Comparison of ENCODE assay signal across 8 cellular contexts in the genomic region with DNA sequence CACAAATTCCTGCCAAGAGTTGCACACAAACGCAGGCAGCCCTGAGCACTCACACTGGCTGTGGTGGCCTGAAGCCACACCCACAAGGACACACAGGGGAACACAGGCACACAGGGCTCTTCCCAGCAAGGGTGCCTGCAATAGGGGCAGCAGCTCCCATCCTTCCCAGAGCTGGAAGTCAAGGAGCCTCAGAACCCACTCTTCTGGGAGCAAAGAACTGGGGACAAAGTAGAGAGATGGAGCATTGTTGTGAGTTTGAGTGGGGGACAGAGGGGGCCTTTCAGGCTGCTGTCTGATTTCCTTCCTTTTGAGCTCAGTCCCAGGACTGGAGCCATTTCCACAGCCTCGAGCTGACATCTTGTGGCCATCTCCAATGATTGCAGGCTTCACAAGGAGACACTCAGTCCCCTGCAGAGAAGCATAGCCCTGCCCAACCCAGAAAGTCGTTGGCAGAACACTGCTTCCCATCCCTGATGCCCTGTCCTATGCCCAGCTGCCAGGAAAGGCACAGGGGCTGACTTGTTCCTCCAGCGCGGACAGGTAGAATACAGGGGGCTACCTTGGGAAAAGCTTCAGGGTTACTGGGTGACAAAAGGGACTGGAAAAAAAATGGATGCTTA. TPM values are rescaled to one million over a fixed set of nuclear protein-coding genes. Genes with fewer than 3 reads are reported as not detected.
DNase-seq lines count a peak whose midpoint lies in the region; ATAC-seq and TF ChIP-seq lines count a peak whose summit lies in the region.

No MANE protein-coding gene starts in this region.

- H3K27me3 ChIP-seq in transverse colon, result peaks cover 14% of the 10 kb centered on the region

- DNase-seq in activated CD4-positive, alpha-beta T cell treated with anti-CD3 and anti-CD28 coated beads, Interleukin-2, amount 10 ng/mL, durations not matched to agents 7 days and 5 days, result peak; percentile 46
- no peak for DNase-seq in activated CD4-positive, alpha-beta T cell treated with anti-CD3 and anti-CD28 coated beads for 4 hours
- DNase-seq in LNCaP clone FGC (ENCODE audit: low read depth) (peak; percentile 6), ecto neural progenitor cell (ENCODE audit: low spot score) (peak; percentile 87), memory B cell (ENCODE audit: low spot score in 2 of 2) (no peak), transverse colon (peak; percentile 65)

- H3K4me3 Mint-ChIP-seq in activated CD4-positive, alpha-beta T cell treated with anti-CD3 and anti-CD28 coated beads, Interleukin-2, amount 10 ng/mL, durations not matched to agents 7 days and 5 days, result no peak overlapping the region
- no peak overlapping the region for H3K4me3 Mint-ChIP-seq in memory B cell

- CTCF ChIA-PET in activated CD4-positive, alpha-beta T cell treated with anti-CD3 and anti-CD28 coated beads, Interleukin-2, amount 10 ng/mL, durations not matched to agents 7 days and 5 days (lab: Charles Lee), result interaction anchor here (0.9 to 1.6 kb wide), 4 partner anchors 18 to 318 kb away, joined by 3 to 4 read pairs (median 3); no protein-coding TSS in a partner anchor

- H3K4me3 ChIP-seq in LNCaP clone FGC (ENCODE audit: low read depth, low read length), result no peak overlapping the region
- no peak overlapping the region for H3K4me3 ChIP-seq in transverse colon

- whole genome bisulfite sequencing in transverse colon (ENCODE audit: low coverage in 1 of 2), 2 donors, result 8 to 9% methylated on average over 2 to 5 of the region's 5 CpGs

- no peak for TF ChIP-seq POLR2A in transverse colon (IDR thresholded peaks at IDR 0.05)

- no peaks in the 10 kb centered on the region for H3K9me3 Mint-ChIP-seq in activated CD4-positive, alpha-beta T cell treated with anti-CD3 and anti-CD28 coated beads, Interleukin-2, amount 10 ng/mL, durations not matched to agents 7 days and 5 days
- H3K9me3 Mint-ChIP-seq in memory B cell, result no peaks in the 10 kb centered on the region

- no peaks in the 10 kb centered on the region for H3K36me3 ChIP-seq in transverse colon

- in situ Hi-C loops in transverse colon (cut with MboI; ENCODE audit: low pct_ligation_motif_present in 1 of 4, low pct_unique_long_range_greater_than_20kb in 1 of 4, low sequenced_read_pairs in 3 of 4), result loop anchor here in 2 of 4 donors (10.0 kb wide), 1 partner anchor 314 kb away; no protein-coding TSS in a partner anchor

- H3K4me1 Mint-ChIP-seq in activated CD4-positive, alpha-beta T cell treated with anti-CD3 and anti-CD28 coated beads, Interleukin-2, amount 10 ng/mL, durations not matched to agents 7 days and 5 days, result no peaks in the 10 kb centered on the region
- no peaks in the 10 kb centered on the region for H3K4me1 Mint-ChIP-seq in memory B cell

- H3K9me3 ChIP-seq in transverse colon, result no peaks in the 10 kb centered on the region

- peak; percentile 73 for TF ChIP-seq CTCF in LNCaP clone FGC (IDR thresholded peaks at IDR 0.05; ENCODE audit: control insufficient read depth, extremely low read depth, insufficient read depth)
- TF ChIP-seq CTCF in transverse colon (IDR thresholded peaks at IDR 0.05), result peak; percentile 52 to 74 (median 62)

- ATAC-seq in SK-N-SH treated with all-trans-retinoic acid at 6 μM for 48 hours, result peak; percentile 98
- peak; percentile 72 for ATAC-seq in memory B cell (ENCODE audit: low read depth)
- no peak for ATAC-seq in HG02852 (IDR thresholded peaks at IDR 0.05; ENCODE audit: unreplicated experiment)

- H3K36me3 Mint-ChIP-seq in activated CD4-positive, alpha-beta T cell treated with anti-CD3 and anti-CD28 coated beads, Interleukin-2, amount 10 ng/mL, durations not matched to agents 7 days and 5 days (ENCODE audit: low read depth), result no peaks in the 10 kb centered on the region
- no peaks in the 10 kb centered on the region for H3K36me3 Mint-ChIP-seq in memory B cell

- intact Hi-C loops in transverse colon (cut with DNase I; ENCODE audit: low total_unique reads), result no loop called here

- peaks cover 0 to 17% (median 6%) of the 10 kb centered on the region in 4 donors for H3K4me1 ChIP-seq in transverse colon

- POLR2A ChIA-PET in activated CD4-positive, alpha-beta T cell treated with anti-CD3 and anti-CD28 coated beads, Interleukin-2, amount 10 ng/mL, durations not matched to agents 7 days and 5 days (lab: Charles Lee), result no interaction called here

- no peak overlapping the region for H3K27ac ChIP-seq in transverse colon

- no peak overlapping the region for H3K27ac Mint-ChIP-seq in activated CD4-positive, alpha-beta T cell treated with anti-CD3 and anti-CD28 coated beads, Interleukin-2, amount 10 ng/mL, durations not matched to agents 7 days and 5 days
- no peak overlapping the region for H3K27ac Mint-ChIP-seq in memory B cell

- no peak for TF ChIP-seq EP300 in transverse colon (IDR thresholded peaks at IDR 0.05; ENCODE audit: low read depth)

- H3K27me3 Mint-ChIP-seq in activated CD4-positive, alpha-beta T cell treated with anti-CD3 and anti-CD28 coated beads, Interleukin-2, amount 10 ng/mL, durations not matched to agents 7 days and 5 days, result no peaks in the 10 kb centered on the region
- peaks cover 16% of the 10 kb centered on the region for H3K27me3 Mint-ChIP-seq in memory B cell

TF ChIP-seq in SK-N-SH treated with all-trans-retinoic acid at 6 μM for 48 hours, 23 proteins besides CTCF, POLR2A, EP300 and RAD21 (continues in another document):
- TF ChIP-seq ZFP3 (CRISPR knock-in tag; IDR thresholded peaks at IDR 0.05) (no peak), CSDC2 (CRISPR knock-in tag; IDR thresholded peaks at IDR 0.05) (no peak), TOX (CRISPR knock-in tag; IDR thresholded peaks at IDR 0.05; ENCODE audit: borderline replicate concordance) (no peak), SNAI2 (CRISPR knock-in tag; IDR thresholded peaks at IDR 0.05) (no peak), BACH2 (CRISPR knock-in tag; IDR thresholded peaks at IDR 0.05; ENCODE audit: borderline replicate concordance) (no peak), ZC3H10 (CRISPR knock-in tag; IDR thresholded peaks at IDR 0.05) (no peak), GLIS3 (CRISPR knock-in tag; IDR thresholded peaks at IDR 0.05) (no peak), OSR1 (CRISPR knock-in tag; IDR thresholded peaks at IDR 0.05) (no peak), RARB (CRISPR knock-in tag; IDR thresholded peaks at IDR 0.05) (no peak), TCF4 (CRISPR knock-in tag; IDR thresholded peaks at IDR 0.05; ENCODE audit: borderline replicate concordance) (no peak), PPARA (CRISPR knock-in tag; IDR thresholded peaks at IDR 0.05; ENCODE audit: borderline replicate concordance) (no peak), ARNTL (CRISPR knock-in tag; IDR thresholded peaks at IDR 0.05; ENCODE audit: borderline replicate concordance, low read depth) (no peak), ZNF70 (CRISPR knock-in tag; IDR thresholded peaks at IDR 0.05) (no peak), ZNF565 (CRISPR knock-in tag; conservative IDR thresholded peaks at IDR 0.05; ENCODE audit: low read depth) (no peak), ZNF8 (CRISPR knock-in tag; IDR thresholded peaks at IDR 0.05) (no peak)
- TF ChIP-seq, protein P1, sequence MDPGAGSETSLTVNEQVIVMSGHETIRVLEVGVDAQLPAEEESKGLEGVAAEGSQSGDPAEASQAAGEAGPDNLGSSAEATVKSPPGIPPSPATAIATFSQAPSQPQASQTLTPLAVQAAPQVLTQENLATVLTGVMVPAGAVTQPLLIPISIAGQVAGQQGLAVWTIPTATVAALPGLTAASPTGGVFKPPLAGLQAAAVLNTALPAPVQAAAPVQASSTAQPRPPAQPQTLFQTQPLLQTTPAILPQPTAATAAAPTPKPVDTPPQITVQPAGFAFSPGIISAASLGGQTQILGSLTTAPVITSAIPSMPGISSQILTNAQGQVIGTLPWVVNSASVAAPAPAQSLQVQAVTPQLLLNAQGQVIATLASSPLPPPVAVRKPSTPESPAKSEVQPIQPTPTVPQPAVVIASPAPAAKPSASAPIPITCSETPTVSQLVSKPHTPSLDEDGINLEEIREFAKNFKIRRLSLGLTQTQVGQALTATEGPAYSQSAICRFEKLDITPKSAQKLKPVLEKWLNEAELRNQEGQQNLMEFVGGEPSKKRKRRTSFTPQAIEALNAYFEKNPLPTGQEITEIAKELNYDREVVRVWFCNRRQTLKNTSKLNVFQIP (CRISPR knock-in tag; IDR thresholded peaks at IDR 0.05; ENCODE audit: borderline replicate concordance, low read depth), result no peak
- TF ChIP-seq, protein P2, sequence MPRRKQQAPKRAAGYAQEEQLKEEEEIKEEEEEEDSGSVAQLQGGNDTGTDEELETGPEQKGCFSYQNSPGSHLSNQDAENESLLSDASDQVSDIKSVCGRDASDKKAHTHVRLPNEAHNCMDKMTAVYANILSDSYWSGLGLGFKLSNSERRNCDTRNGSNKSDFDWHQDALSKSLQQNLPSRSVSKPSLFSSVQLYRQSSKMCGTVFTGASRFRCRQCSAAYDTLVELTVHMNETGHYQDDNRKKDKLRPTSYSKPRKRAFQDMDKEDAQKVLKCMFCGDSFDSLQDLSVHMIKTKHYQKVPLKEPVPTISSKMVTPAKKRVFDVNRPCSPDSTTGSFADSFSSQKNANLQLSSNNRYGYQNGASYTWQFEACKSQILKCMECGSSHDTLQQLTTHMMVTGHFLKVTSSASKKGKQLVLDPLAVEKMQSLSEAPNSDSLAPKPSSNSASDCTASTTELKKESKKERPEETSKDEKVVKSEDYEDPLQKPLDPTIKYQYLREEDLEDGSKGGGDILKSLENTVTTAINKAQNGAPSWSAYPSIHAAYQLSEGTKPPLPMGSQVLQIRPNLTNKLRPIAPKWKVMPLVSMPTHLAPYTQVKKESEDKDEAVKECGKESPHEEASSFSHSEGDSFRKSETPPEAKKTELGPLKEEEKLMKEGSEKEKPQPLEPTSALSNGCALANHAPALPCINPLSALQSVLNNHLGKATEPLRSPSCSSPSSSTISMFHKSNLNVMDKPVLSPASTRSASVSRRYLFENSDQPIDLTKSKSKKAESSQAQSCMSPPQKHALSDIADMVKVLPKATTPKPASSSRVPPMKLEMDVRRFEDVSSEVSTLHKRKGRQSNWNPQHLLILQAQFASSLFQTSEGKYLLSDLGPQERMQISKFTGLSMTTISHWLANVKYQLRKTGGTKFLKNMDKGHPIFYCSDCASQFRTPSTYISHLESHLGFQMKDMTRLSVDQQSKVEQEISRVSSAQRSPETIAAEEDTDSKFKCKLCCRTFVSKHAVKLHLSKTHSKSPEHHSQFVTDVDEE (CRISPR knock-in tag; IDR thresholded peaks at IDR 0.05), result no peak

RNA-seq across cellular contexts. Expression of a gene that starts 34.4 kb away (rescaled TPM):
- total RNA-seq in activated CD4-positive, alpha-beta T cell treated with anti-CD3 and anti-CD28 coated beads, Interleukin-2, amount 10 ng/mL, durations not matched to agents 7 days and 5 days, result 10 to 100 TPM; 39.1 to 41.3 TPM
- 10 to 100 TPM; 25.4 to 55.1 (median 33.1) TPM for total RNA-seq in transverse colon

Comparison
In these comparisons a context has a peak if more than half of its experiments do, and no peak if none do; other contexts are left out.
1. DNase-seq: peak in activated CD4-positive, alpha-beta T cell treated with anti-CD3 and anti-CD28 coated beads, Interleukin-2, amount 10 ng/mL, durations not matched to agents 7 days and 5 days (single experiment), LNCaP clone FGC (single experiment), ecto neural progenitor cell (single experiment) and transverse colon (single experiment); none in activated CD4-positive, alpha-beta T cell treated with anti-CD3 and anti-CD28 coated beads for 4 hours (0 of 2) and memory B cell (0 of 2).